In the genomic region with DNA sequence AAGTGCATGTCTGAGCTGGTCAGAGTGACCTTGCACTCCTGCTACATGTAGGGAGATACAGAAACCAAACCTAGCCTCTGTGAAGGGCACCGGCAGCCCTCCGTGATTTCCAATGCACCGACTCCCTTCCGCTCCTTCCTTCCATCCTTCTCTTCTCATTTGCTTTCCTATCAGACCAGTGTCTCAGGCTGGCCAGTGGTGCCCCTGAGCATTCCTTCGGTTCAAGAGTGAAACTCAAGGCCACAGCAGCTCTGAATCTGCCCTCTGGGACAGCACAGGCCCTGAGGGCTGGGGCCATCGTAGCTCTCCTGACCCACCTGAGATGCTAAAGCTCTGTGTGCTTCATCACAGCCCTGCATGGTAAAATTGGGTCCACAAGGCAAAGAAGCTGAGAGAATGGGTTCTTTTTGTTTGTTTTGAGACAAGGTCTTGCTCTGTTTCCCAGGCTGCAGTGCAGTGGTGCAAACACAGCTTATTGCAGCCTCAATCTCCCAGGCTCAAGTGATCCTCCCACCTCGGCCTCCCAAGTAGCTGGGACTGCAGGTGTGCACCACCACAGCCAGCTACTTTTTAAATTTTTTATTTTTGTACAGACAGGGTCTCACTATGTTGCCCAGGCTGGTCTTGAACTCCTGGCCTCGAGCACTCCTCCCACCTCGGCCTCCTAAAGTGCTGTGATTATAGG, we compare ENCODE assay signal across 1 cellular context.
TF ChIP-seq lines count a peak whose summit lies in the region.

No MANE protein-coding gene starts in this region.

TF ChIP-seq in GM23338, 12 proteins besides CTCF, POLR2A, EP300 and RAD21 (continued from another document):
- TF ChIP-seq ZNF114 (CRISPR knock-in tag; IDR thresholded peaks at IDR 0.05) (no peak), STAT1 (IDR thresholded peaks at IDR 0.05; ENCODE audit: unreplicated experiment) (no peak), ZNF331 (CRISPR knock-in tag; IDR thresholded peaks at IDR 0.05; ENCODE audit: low read depth) (no peak), CREB1 (CRISPR knock-in tag; IDR thresholded peaks at IDR 0.05; ENCODE audit: low read depth) (no peak)
